ENCODE assay signal across 9 cellular contexts in genomic region chr17:64024781-64025731, GRCh38. TPM values are rescaled to one million over a fixed set of nuclear protein-coding genes. Genes with fewer than 3 reads are reported as not detected.
DNase-seq lines count a peak whose midpoint lies in the region; ATAC-seq and TF ChIP-seq lines count a peak whose summit lies in the region.
"Had no signal": no experiment of that assay in that cellular context is flagged by ENCODE, and none has a peak within 500 bp of the region (broad histone marks: within the 10 kb centered on the region; RNA-seq: fewer than 3 reads in every experiment).

No MANE protein-coding gene starts in this region.

- H3K4me1 Mint-ChIP-seq in activated naive CD8-positive, alpha-beta T cell treated with anti-CD3 and anti-CD28 coated beads for 36 hours = peaks cover 57% of the 10 kb centered on the region
- peaks cover 51 to 54% of the 10 kb centered on the region in 2 donors for H3K4me1 Mint-ChIP-seq in natural killer cell

- peak; percentile 7; the same call in 1 of the 3 replicates for ATAC-seq in SK-N-SH treated with all-trans-retinoic acid at 6 μM for 48 hours
- ATAC-seq in natural killer cell = peak; percentile 32 to 44 (median 33)
- ATAC-seq in HG02763 (IDR thresholded peaks at IDR 0.05; ENCODE audit: unreplicated experiment) = no peak

- H3K4me3 Mint-ChIP-seq in activated naive CD8-positive, alpha-beta T cell treated with anti-CD3 and anti-CD28 coated beads for 36 hours = peak overlapping the region; percentile 71
- peak overlapping the region; percentile 93 for H3K4me3 Mint-ChIP-seq in natural killer cell

- no peaks in the 10 kb centered on the region for H3K27me3 Mint-ChIP-seq in activated naive CD8-positive, alpha-beta T cell treated with anti-CD3 and anti-CD28 coated beads for 36 hours
- no peaks in the 10 kb centered on the region for H3K27me3 Mint-ChIP-seq in natural killer cell (ENCODE audit: low read depth in 2 of 2)

- intact Hi-C loops in natural killer cell (cut with micrococcal nuclease) = loop anchor here (1.0 to 5.0 kb wide), 8 partner anchors 9 to 237 kb away; partner anchors contain the start of genes SMARCD2 and TEX2

- TF ChIP-seq CTCF in natural killer cell (IDR thresholded peaks at IDR 0.05) = no peak

- H3K36me3 Mint-ChIP-seq in activated naive CD8-positive, alpha-beta T cell treated with anti-CD3 and anti-CD28 coated beads for 36 hours = no peaks in the 10 kb centered on the region
- no peaks in the 10 kb centered on the region for H3K36me3 Mint-ChIP-seq in natural killer cell

- DNase-seq in CD1c-positive myeloid dendritic cell (ENCODE audit: extremely low spot score) = peak; percentile 11
- peak; percentile 26 for DNase-seq in activated naive CD8-positive, alpha-beta T cell treated with anti-CD3 and anti-CD28 coated beads for 36 hours
- DNase-seq in natural killer cell = peak; percentile 61
- DNase-seq in NCI-H2107 (lab: John Stamatoyannopoulos, UW) = no peak
- DNase-seq in NCI-H2171 treated with DMSO at 0.1 percent for 48 hours (lab: John Stamatoyannopoulos, UW) = no peak
- DNase-seq in cerebellar cortex (ENCODE audit: low spot score) = no peak
- DNase-seq: SIG-M5 had no signal

- H3K27ac Mint-ChIP-seq in activated naive CD8-positive, alpha-beta T cell treated with anti-CD3 and anti-CD28 coated beads for 36 hours = peak overlapping the region; percentile 86
- peak overlapping the region; percentile 98 to 100 for H3K27ac Mint-ChIP-seq in natural killer cell

- no peaks in the 10 kb centered on the region for H3K9me3 Mint-ChIP-seq in activated naive CD8-positive, alpha-beta T cell treated with anti-CD3 and anti-CD28 coated beads for 36 hours
- no peaks in the 10 kb centered on the region for H3K9me3 Mint-ChIP-seq in natural killer cell

TF ChIP-seq in SK-N-SH treated with all-trans-retinoic acid at 6 μM for 48 hours, 23 proteins besides CTCF, POLR2A, EP300 and RAD21:
- TF ChIP-seq, protein P1, sequence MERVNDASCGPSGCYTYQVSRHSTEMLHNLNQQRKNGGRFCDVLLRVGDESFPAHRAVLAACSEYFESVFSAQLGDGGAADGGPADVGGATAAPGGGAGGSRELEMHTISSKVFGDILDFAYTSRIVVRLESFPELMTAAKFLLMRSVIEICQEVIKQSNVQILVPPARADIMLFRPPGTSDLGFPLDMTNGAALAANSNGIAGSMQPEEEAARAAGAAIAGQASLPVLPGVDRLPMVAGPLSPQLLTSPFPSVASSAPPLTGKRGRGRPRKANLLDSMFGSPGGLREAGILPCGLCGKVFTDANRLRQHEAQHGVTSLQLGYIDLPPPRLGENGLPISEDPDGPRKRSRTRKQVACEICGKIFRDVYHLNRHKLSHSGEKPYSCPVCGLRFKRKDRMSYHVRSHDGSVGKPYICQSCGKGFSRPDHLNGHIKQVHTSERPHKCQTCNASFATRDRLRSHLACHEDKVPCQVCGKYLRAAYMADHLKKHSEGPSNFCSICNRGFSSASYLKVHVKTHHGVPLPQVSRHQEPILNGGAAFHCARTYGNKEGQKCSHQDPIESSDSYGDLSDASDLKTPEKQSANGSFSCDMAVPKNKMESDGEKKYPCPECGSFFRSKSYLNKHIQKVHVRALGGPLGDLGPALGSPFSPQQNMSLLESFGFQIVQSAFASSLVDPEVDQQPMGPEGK (CRISPR knock-in tag; IDR thresholded peaks at IDR 0.05; ENCODE audit: borderline replicate concordance) = no peak
- TF ChIP-seq ESRRG (CRISPR knock-in tag; IDR thresholded peaks at IDR 0.05) (no peak), ZNF70 (CRISPR knock-in tag; IDR thresholded peaks at IDR 0.05) (no peak), ZNF8 (CRISPR knock-in tag; IDR thresholded peaks at IDR 0.05) (no peak), RARB (CRISPR knock-in tag; IDR thresholded peaks at IDR 0.05) (no peak), GLIS3 (CRISPR knock-in tag; IDR thresholded peaks at IDR 0.05) (no peak), BACH2 (CRISPR knock-in tag; IDR thresholded peaks at IDR 0.05; ENCODE audit: borderline replicate concordance) (no peak), ZC3H10 (CRISPR knock-in tag; IDR thresholded peaks at IDR 0.05) (no peak)
- TF ChIP-seq, protein P2, sequence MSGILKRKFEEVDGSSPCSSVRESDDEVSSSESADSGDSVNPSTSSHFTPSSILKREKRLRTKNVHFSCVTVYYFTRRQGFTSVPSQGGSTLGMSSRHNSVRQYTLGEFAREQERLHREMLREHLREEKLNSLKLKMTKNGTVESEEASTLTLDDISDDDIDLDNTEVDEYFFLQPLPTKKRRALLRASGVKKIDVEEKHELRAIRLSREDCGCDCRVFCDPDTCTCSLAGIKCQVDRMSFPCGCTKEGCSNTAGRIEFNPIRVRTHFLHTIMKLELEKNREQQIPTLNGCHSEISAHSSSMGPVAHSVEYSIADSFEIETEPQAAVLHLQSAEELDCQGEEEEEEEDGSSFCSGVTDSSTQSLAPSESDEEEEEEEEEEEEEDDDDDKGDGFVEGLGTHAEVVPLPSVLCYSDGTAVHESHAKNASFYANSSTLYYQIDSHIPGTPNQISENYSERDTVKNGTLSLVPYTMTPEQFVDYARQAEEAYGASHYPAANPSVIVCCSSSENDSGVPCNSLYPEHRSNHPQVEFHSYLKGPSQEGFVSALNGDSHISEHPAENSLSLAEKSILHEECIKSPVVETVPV (CRISPR knock-in tag; IDR thresholded peaks at IDR 0.05) = no peak
TF ChIP-seq in SK-N-SH treated with all-trans-retinoic acid at 6 μM for 48 hours: peak in this region for 0.

RNA-seq across cellular contexts. Expression of gene ICAM2, which starts 4.6 kb away (rescaled TPM):
- 10 to 100 TPM; 52.9 to 54.5 TPM for total RNA-seq in activated naive CD8-positive, alpha-beta T cell treated with anti-CD3 and anti-CD28 coated beads for 36 hours
- 10 to 100 TPM; 73.2 to 91.0 (median 78.0) TPM for total RNA-seq in natural killer cell

RNA-seq across cellular contexts. Expression of gene PRR29, which starts 26.9 kb away (rescaled TPM):
- total RNA-seq in activated naive CD8-positive, alpha-beta T cell treated with anti-CD3 and anti-CD28 coated beads for 36 hours = under 1 TPM; 0.36 to 0.93 TPM
- total RNA-seq in natural killer cell = 1 to 10 TPM in 2 of 3 donors, under 1 TPM in 1; 0.92 to 1.6 (median 1.6) TPM

RNA-seq across cellular contexts. Expression of gene SCN4A, which starts 52.3 kb away (rescaled TPM):
- under 1 TPM; 0.14 to 0.31 TPM for total RNA-seq in activated naive CD8-positive, alpha-beta T cell treated with anti-CD3 and anti-CD28 coated beads for 36 hours
- under 1 TPM; 0.10 to 0.14 (median 0.14) TPM for total RNA-seq in natural killer cell

Comparison
In these comparisons a context has a peak if more than half of its experiments do, and no peak if none do; other contexts are left out.
1. DNase-seq: peak in CD1c-positive myeloid dendritic cell (single experiment), activated naive CD8-positive, alpha-beta T cell treated with anti-CD3 and anti-CD28 coated beads for 36 hours (single experiment) and natural killer cell (single experiment); none in NCI-H2107 (single experiment), NCI-H2171 treated with DMSO at 0.1 percent for 48 hours (single experiment) and cerebellar cortex (single experiment).